In genomic region chrX:15674899-15675489, GRCh38 we compare ENCODE assay signal across 8 cellular contexts.
DNase-seq lines count a peak whose midpoint lies in the region; ATAC-seq and TF ChIP-seq lines count a peak whose summit lies in the region.

No MANE protein-coding gene starts in this region.

- TF ChIP-seq POLR2A in GM19193 (IDR thresholded peaks at IDR 0.05; ENCODE audit: extremely low read depth, insufficient read depth, insufficient read length): peak; percentile 66

- ATAC-seq in HG03378 (IDR thresholded peaks at IDR 0.05; ENCODE audit: unreplicated experiment): peak; percentile 72

- peak overlapping the region; percentile 100 for H3K27ac ChIP-seq in cingulate gyrus (ENCODE audit: low read depth, low read length)
- H3K27ac ChIP-seq in layer of hippocampus (ENCODE audit: low read depth, low read length): peak overlapping the region; percentile 99

- H3K27me3 ChIP-seq in layer of hippocampus (ENCODE audit: control insufficient read depth, insufficient read depth, low read length): no peaks in the 10 kb centered on the region

- DNase-seq in Ammon's horn (ENCODE audit: low spot score): peak; percentile 96
- DNase-seq in NCI-H446 treated with DMSO at 0.1 percent for 48 hours (lab: John Stamatoyannopoulos, UW): peak; percentile 78
- peak; percentile 81 for DNase-seq in activated CD4-positive, alpha-beta T cell treated with anti-CD3 and anti-CD28 coated beads for 1 hour
- DNase-seq in stimulated activated CD4-positive, alpha-beta T cell treated with anti-CD3 and anti-CD28 coated beads, Interleukin-1b, Interleukin-23, amount 100 ng/mL, for 24 hours (ENCODE audit: low read depth in 4 of 4, low spot score in 1 of 4): peak; percentile 62 to 78 (median 74)

Comparison
In these comparisons a context has a peak if more than half of its experiments do, and no peak if none do; other contexts are left out.
1. Peak in every context shown above with its lines: DNase-seq, ATAC-seq and H3K27ac ChIP-seq.